1 cellular context compared by ENCODE assay signal in the genomic region with DNA sequence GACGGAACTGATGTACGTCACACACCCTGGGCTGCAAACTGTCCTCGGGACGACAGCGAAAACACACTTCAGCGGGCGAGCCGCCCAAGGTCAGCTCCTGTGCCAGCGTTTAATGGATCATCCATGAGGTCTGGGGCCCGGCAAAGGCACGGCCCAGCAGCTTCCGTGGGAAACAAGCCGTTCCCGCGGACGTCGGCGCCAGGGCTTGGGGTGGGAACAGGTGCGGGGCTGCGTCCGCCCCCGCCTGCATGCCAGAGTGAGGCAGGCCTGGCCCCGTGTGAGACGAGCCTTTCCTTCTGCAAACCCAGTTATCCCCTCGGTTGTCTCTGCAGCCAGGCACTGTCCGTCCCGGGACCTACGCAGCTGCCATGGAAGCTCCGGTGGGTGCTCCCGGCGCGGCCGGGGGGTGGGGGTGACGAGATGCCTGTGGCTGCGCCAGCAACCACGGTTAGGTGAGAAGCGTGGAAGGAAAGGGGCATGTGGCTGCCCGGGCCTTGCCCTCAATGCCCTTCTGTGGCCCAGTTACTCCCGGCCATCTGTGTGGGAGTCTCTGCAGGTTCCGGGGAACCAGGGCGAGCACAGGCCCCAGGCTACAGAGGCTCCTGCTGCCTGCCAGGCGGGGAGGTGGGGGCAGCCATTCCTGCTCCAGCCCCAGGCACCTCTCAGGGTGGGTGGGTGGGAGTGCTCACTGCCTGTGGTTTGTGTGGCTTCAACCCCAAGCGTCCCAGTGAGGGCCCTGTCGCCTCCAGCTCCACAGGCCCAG.
TF ChIP-seq lines count a peak whose summit lies in the region.

No MANE protein-coding gene starts in this region.

TF ChIP-seq in HepG2, 621 proteins besides CTCF, POLR2A, EP300 and RAD21:
- TF ChIP-seq, protein P1, sequence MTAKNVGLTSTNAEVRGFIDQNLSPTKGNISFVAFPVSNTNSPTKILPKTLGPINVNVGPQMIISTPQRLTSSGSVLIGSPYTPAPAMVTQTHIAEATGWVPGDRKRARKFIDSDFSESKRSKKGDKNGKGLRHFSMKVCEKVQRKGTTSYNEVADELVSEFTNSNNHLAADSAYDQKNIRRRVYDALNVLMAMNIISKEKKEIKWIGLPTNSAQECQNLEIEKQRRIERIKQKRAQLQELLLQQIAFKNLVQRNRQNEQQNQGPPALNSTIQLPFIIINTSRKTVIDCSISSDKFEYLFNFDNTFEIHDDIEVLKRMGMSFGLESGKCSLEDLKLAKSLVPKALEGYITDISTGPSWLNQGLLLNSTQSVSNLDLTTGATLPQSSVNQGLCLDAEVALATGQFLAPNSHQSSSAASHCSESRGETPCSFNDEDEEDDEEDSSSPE (CRISPR knock-in tag; IDR thresholded peaks at IDR 0.05), result no peak
- TF ChIP-seq, protein P2, sequence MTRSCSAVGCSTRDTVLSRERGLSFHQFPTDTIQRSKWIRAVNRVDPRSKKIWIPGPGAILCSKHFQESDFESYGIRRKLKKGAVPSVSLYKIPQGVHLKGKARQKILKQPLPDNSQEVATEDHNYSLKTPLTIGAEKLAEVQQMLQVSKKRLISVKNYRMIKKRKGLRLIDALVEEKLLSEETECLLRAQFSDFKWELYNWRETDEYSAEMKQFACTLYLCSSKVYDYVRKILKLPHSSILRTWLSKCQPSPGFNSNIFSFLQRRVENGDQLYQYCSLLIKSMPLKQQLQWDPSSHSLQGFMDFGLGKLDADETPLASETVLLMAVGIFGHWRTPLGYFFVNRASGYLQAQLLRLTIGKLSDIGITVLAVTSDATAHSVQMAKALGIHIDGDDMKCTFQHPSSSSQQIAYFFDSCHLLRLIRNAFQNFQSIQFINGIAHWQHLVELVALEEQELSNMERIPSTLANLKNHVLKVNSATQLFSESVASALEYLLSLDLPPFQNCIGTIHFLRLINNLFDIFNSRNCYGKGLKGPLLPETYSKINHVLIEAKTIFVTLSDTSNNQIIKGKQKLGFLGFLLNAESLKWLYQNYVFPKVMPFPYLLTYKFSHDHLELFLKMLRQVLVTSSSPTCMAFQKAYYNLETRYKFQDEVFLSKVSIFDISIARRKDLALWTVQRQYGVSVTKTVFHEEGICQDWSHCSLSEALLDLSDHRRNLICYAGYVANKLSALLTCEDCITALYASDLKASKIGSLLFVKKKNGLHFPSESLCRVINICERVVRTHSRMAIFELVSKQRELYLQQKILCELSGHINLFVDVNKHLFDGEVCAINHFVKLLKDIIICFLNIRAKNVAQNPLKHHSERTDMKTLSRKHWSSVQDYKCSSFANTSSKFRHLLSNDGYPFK (CRISPR knock-in tag; IDR thresholded peaks at IDR 0.05; ENCODE audit: borderline replicate concordance), result no peak
- TF ChIP-seq ZNF253 (CRISPR knock-in tag; IDR thresholded peaks at IDR 0.05; ENCODE audit: borderline replicate concordance), result no peak
- no peak for TF ChIP-seq ZNF335 (CRISPR knock-in tag; IDR thresholded peaks at IDR 0.05)
- TF ChIP-seq PITX1 (CRISPR knock-in tag; IDR thresholded peaks at IDR 0.05), result no peak
- TF ChIP-seq, protein P3, sequence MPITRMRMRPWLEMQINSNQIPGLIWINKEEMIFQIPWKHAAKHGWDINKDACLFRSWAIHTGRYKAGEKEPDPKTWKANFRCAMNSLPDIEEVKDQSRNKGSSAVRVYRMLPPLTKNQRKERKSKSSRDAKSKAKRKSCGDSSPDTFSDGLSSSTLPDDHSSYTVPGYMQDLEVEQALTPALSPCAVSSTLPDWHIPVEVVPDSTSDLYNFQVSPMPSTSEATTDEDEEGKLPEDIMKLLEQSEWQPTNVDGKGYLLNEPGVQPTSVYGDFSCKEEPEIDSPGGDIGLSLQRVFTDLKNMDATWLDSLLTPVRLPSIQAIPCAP (CRISPR knock-in tag; IDR thresholded peaks at IDR 0.05; ENCODE audit: low read depth), result no peak
- TF ChIP-seq NFKB2 (CRISPR knock-in tag; IDR thresholded peaks at IDR 0.05; ENCODE audit: borderline replicate concordance), result no peak
